Comparison of ENCODE assay signal across 1 cellular context in the genomic region with DNA sequence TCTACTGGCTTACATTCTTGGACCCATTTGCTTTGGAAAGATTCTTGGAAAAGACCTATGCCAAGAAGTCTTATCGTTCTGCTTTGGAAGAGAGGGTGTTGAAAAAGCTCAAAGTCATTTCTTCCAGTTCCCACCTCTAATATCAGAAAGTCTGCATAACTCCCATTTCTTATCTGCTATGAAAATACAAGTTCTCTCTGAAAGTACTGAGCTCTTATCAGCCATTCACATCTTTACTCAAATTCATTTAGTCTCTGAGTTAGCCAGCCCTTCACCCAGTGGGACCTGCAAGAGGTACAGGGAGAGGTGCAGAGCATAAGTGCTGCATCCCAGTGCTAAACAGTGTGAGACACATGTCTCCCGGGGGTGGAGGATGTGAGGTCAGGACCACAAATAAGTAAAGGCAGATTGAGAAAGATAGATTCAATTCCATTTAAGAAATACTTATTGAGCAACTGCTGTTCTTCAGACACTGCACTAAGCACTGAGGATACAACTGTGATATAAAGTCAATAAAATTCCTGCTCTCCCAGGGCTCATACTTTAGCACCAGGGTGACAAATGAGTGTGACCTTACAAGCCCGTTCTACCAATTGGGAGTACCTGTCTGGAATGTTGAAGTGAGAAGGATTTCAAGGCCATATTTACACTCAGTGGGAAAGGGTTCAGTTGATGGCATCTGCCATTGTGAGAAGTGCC.
TF ChIP-seq lines count a peak whose summit lies in the region.

No MANE protein-coding gene starts in this region.

TF ChIP-seq in HepG2, 621 proteins besides CTCF, POLR2A, EP300 and RAD21 (continued from another document and continues in another):
- TF ChIP-seq, protein P1, sequence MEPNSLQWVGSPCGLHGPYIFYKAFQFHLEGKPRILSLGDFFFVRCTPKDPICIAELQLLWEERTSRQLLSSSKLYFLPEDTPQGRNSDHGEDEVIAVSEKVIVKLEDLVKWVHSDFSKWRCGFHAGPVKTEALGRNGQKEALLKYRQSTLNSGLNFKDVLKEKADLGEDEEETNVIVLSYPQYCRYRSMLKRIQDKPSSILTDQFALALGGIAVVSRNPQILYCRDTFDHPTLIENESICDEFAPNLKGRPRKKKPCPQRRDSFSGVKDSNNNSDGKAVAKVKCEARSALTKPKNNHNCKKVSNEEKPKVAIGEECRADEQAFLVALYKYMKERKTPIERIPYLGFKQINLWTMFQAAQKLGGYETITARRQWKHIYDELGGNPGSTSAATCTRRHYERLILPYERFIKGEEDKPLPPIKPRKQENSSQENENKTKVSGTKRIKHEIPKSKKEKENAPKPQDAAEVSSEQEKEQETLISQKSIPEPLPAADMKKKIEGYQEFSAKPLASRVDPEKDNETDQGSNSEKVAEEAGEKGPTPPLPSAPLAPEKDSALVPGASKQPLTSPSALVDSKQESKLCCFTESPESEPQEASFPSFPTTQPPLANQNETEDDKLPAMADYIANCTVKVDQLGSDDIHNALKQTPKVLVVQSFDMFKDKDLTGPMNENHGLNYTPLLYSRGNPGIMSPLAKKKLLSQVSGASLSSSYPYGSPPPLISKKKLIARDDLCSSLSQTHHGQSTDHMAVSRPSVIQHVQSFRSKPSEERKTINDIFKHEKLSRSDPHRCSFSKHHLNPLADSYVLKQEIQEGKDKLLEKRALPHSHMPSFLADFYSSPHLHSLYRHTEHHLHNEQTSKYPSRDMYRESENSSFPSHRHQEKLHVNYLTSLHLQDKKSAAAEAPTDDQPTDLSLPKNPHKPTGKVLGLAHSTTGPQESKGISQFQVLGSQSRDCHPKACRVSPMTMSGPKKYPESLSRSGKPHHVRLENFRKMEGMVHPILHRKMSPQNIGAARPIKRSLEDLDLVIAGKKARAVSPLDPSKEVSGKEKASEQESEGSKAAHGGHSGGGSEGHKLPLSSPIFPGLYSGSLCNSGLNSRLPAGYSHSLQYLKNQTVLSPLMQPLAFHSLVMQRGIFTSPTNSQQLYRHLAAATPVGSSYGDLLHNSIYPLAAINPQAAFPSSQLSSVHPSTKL (CRISPR knock-in tag; IDR thresholded peaks at IDR 0.05): peak; percentile 73
- no peak for TF ChIP-seq ZNF720 (CRISPR knock-in tag; IDR thresholded peaks at IDR 0.05)
- TF ChIP-seq, protein P2, sequence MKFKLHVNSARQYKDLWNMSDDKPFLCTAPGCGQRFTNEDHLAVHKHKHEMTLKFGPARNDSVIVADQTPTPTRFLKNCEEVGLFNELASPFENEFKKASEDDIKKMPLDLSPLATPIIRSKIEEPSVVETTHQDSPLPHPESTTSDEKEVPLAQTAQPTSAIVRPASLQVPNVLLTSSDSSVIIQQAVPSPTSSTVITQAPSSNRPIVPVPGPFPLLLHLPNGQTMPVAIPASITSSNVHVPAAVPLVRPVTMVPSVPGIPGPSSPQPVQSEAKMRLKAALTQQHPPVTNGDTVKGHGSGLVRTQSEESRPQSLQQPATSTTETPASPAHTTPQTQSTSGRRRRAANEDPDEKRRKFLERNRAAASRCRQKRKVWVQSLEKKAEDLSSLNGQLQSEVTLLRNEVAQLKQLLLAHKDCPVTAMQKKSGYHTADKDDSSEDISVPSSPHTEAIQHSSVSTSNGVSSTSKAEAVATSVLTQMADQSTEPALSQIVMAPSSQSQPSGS (CRISPR knock-in tag; IDR thresholded peaks at IDR 0.05): no peak
- no peak for TF ChIP-seq EEA1 (CRISPR knock-in tag; IDR thresholded peaks at IDR 0.05; ENCODE audit: borderline replicate concordance)
- peak; percentile 79 for TF ChIP-seq TEAD3 (CRISPR knock-in tag; optimal IDR thresholded peaks at IDR 0.05; ENCODE audit: borderline replicate concordance)
- TF ChIP-seq, protein P3, sequence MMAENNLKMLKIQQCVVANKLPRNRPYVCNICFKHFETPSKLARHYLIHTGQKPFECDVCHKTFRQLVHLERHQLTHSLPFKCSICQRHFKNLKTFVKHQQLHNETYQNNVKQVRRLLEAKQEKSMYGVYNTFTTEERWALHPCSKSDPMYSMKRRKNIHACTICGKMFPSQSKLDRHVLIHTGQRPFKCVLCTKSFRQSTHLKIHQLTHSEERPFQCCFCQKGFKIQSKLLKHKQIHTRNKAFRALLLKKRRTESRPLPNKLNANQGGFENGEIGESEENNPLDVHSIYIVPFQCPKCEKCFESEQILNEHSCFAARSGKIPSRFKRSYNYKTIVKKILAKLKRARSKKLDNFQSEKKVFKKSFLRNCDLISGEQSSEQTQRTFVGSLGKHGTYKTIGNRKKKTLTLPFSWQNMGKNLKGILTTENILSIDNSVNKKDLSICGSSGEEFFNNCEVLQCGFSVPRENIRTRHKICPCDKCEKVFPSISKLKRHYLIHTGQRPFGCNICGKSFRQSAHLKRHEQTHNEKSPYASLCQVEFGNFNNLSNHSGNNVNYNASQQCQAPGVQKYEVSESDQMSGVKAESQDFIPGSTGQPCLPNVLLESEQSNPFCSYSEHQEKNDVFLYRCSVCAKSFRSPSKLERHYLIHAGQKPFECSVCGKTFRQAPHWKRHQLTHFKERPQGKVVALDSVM (CRISPR knock-in tag; IDR thresholded peaks at IDR 0.05): no peak
- no peak for TF ChIP-seq RFXANK (CRISPR knock-in tag; IDR thresholded peaks at IDR 0.05)
- TF ChIP-seq AHR (CRISPR knock-in tag; IDR thresholded peaks at IDR 0.05): no peak
- TF ChIP-seq, protein P4, sequence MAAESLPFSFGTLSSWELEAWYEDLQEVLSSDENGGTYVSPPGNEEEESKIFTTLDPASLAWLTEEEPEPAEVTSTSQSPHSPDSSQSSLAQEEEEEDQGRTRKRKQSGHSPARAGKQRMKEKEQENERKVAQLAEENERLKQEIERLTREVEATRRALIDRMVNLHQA (CRISPR knock-in tag; IDR thresholded peaks at IDR 0.05): no peak
- TF ChIP-seq, protein P5, sequence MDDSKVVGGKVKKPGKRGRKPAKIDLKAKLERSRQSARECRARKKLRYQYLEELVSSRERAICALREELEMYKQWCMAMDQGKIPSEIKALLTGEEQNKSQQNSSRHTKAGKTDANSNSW (CRISPR knock-in tag; IDR thresholded peaks at IDR 0.05; ENCODE audit: borderline replicate concordance): no peak
- no peak for TF ChIP-seq TBP (CRISPR knock-in tag; IDR thresholded peaks at IDR 0.05)
- peak; percentile 32; the same call in 1 of the 2 replicates for TF ChIP-seq ZBTB20 (CRISPR knock-in tag; IDR thresholded peaks at IDR 0.05; ENCODE audit: borderline replicate concordance, low read depth)
- TF ChIP-seq SOX6 (IDR thresholded peaks at IDR 0.05): no peak
- peak; percentile 29; the same call in 1 of the 2 replicates for TF ChIP-seq SOX6 (CRISPR knock-in tag; IDR thresholded peaks at IDR 0.05)
- no peak for TF ChIP-seq CCDC6 (CRISPR knock-in tag; IDR thresholded peaks at IDR 0.05)
- TF ChIP-seq, protein P6, sequence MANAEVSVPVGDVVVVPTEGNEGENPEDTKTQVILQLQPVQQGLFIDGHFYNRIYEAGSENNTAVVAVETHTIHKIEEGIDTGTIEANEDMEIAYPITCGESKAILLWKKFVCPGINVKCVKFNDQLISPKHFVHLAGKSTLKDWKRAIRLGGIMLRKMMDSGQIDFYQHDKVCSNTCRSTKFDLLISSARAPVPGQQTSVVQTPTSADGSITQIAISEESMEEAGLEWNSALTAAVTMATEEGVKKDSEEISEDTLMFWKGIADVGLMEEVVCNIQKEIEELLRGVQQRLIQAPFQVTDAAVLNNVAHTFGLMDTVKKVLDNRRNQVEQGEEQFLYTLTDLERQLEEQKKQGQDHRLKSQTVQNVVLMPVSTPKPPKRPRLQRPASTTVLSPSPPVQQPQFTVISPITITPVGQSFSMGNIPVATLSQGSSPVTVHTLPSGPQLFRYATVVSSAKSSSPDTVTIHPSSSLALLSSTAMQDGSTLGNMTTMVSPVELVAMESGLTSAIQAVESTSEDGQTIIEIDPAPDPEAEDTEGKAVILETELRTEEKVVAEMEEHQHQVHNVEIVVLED (CRISPR knock-in tag; IDR thresholded peaks at IDR 0.05; ENCODE audit: borderline replicate concordance): no peak
- no peak for TF ChIP-seq FOSL1 (CRISPR knock-in tag; IDR thresholded peaks at IDR 0.05; ENCODE audit: borderline replicate concordance)
- TF ChIP-seq, protein P7, sequence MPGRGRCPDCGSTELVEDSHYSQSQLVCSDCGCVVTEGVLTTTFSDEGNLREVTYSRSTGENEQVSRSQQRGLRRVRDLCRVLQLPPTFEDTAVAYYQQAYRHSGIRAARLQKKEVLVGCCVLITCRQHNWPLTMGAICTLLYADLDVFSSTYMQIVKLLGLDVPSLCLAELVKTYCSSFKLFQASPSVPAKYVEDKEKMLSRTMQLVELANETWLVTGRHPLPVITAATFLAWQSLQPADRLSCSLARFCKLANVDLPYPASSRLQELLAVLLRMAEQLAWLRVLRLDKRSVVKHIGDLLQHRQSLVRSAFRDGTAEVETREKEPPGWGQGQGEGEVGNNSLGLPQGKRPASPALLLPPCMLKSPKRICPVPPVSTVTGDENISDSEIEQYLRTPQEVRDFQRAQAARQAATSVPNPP (CRISPR knock-in tag; IDR thresholded peaks at IDR 0.05): no peak
- TF ChIP-seq, protein P8, sequence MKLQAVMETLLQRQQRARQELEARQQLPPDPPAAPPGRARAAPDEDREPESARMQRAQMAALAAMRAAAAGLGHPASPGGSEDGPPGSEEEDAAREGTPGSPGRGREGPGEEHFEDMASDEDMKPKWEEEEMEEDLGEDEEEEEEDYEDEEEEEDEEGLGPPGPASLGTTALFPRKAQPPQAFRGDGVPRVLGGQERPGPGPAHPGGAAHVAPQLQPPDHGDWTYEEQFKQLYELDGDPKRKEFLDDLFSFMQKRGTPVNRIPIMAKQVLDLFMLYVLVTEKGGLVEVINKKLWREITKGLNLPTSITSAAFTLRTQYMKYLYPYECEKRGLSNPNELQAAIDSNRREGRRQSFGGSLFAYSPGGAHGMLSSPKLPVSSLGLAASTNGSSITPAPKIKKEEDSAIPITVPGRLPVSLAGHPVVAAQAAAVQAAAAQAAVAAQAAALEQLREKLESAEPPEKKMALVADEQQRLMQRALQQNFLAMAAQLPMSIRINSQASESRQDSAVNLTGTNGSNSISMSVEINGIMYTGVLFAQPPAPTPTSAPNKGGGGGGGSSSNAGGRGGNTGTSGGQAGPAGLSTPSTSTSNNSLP (IDR thresholded peaks at IDR 0.05; ENCODE audit: low read depth, low read length): peak; percentile 74
- no peak for TF ChIP-seq GZF1 (CRISPR knock-in tag; IDR thresholded peaks at IDR 0.05)
- TF ChIP-seq GTF3A (CRISPR knock-in tag; conservative IDR thresholded peaks at IDR 0.05): no peak
- peak; percentile 24; the same call in 1 of the 2 replicates for TF ChIP-seq GATAD2A (CRISPR knock-in tag; IDR thresholded peaks at IDR 0.05)
- TF ChIP-seq ZSCAN31 (CRISPR knock-in tag; IDR thresholded peaks at IDR 0.05; ENCODE audit: low read depth): no peak
- TF ChIP-seq ATAD3A (CRISPR knock-in tag; IDR thresholded peaks at IDR 0.05): no peak
- peak; percentile 9; the same call in 1 of the 2 replicates for TF ChIP-seq TAF1 (CRISPR knock-in tag; IDR thresholded peaks at IDR 0.05)
- no peak for TF ChIP-seq SRSF9 (IDR thresholded peaks at IDR 0.05; ENCODE audit: borderline replicate concordance, insufficient read depth, low read depth, low read length, poor library complexity, severe bottlenecking)
- TF ChIP-seq BCL6 (CRISPR knock-in tag; IDR thresholded peaks at IDR 0.05): peak; percentile 55; the same call in 1 of the 2 replicates
- no peak for TF ChIP-seq ATF1 (CRISPR knock-in tag; IDR thresholded peaks at IDR 0.05)
- no peak for TF ChIP-seq ZNF878 (CRISPR knock-in tag; IDR thresholded peaks at IDR 0.05)
- TF ChIP-seq AGO1 (IDR thresholded peaks at IDR 0.05; ENCODE audit: low read depth, low read length, poor library complexity, severe bottlenecking): no peak
- TF ChIP-seq NFIC (IDR thresholded peaks at IDR 0.05; ENCODE audit: low read length): no peak
- TF ChIP-seq SOX13 (IDR thresholded peaks at IDR 0.05): no peak
- TF ChIP-seq SOX13 (CRISPR knock-in tag; conservative IDR thresholded peaks at IDR 0.05 in 1 of 2, IDR thresholded peaks at IDR 0.05 in 1 of 2): peak in 1 of 2 experiments; percentile 51; a peak in 2 of 4 replicates
- no peak for TF ChIP-seq SAFB2 (CRISPR knock-in tag; IDR thresholded peaks at IDR 0.05; ENCODE audit: borderline replicate concordance, low read depth)
- peak; percentile 69 for TF ChIP-seq RARA (CRISPR knock-in tag; IDR thresholded peaks at IDR 0.05)
- no peak for TF ChIP-seq PAF1 (CRISPR knock-in tag; IDR thresholded peaks at IDR 0.05)
- TF ChIP-seq ZC3H4 (CRISPR knock-in tag; IDR thresholded peaks at IDR 0.05; ENCODE audit: borderline replicate concordance): no peak
- no peak for TF ChIP-seq SRSF4 (IDR thresholded peaks at IDR 0.05; ENCODE audit: low read depth, low read length, poor library complexity, severe bottlenecking)
- TF ChIP-seq BHLHE40 (IDR thresholded peaks at IDR 0.05; ENCODE audit: low read length): no peak
- no peak for TF ChIP-seq CHCHD3 (CRISPR knock-in tag; IDR thresholded peaks at IDR 0.05)
- TF ChIP-seq, protein P9, sequence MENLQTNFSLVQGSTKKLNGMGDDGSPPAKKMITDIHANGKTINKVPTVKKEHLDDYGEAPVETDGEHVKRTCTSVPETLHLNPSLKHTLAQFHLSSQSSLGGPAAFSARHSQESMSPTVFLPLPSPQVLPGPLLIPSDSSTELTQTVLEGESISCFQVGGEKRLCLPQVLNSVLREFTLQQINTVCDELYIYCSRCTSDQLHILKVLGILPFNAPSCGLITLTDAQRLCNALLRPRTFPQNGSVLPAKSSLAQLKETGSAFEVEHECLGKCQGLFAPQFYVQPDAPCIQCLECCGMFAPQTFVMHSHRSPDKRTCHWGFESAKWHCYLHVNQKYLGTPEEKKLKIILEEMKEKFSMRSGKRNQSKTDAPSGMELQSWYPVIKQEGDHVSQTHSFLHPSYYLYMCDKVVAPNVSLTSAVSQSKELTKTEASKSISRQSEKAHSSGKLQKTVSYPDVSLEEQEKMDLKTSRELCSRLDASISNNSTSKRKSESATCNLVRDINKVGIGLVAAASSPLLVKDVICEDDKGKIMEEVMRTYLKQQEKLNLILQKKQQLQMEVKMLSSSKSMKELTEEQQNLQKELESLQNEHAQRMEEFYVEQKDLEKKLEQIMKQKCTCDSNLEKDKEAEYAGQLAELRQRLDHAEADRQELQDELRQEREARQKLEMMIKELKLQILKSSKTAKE (CRISPR knock-in tag; IDR thresholded peaks at IDR 0.05; ENCODE audit: borderline replicate concordance): 0 out of 2 replicates have a peak, but pooled peaks have one; percentile 16
- no peak for TF ChIP-seq IKZF4 (CRISPR knock-in tag; IDR thresholded peaks at IDR 0.05; ENCODE audit: borderline replicate concordance, low read depth, not compliant biosample characterization)
- 0 out of 2 replicates have a peak, but pooled peaks have one; percentile 4 for TF ChIP-seq KMT2A (CRISPR knock-in tag; IDR thresholded peaks at IDR 0.05)
- TF ChIP-seq, protein P10, sequence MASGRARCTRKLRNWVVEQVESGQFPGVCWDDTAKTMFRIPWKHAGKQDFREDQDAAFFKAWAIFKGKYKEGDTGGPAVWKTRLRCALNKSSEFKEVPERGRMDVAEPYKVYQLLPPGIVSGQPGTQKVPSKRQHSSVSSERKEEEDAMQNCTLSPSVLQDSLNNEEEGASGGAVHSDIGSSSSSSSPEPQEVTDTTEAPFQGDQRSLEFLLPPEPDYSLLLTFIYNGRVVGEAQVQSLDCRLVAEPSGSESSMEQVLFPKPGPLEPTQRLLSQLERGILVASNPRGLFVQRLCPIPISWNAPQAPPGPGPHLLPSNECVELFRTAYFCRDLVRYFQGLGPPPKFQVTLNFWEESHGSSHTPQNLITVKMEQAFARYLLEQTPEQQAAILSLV (CRISPR knock-in tag; IDR thresholded peaks at IDR 0.05; ENCODE audit: borderline replicate concordance): no peak
- no peak for TF ChIP-seq ZNF33A (CRISPR knock-in tag; IDR thresholded peaks at IDR 0.05; ENCODE audit: borderline replicate concordance)
- TF ChIP-seq ZNF652 (CRISPR knock-in tag; IDR thresholded peaks at IDR 0.05; ENCODE audit: borderline replicate concordance, low read depth): no peak
- TF ChIP-seq ZFP82 (CRISPR knock-in tag; IDR thresholded peaks at IDR 0.05; ENCODE audit: borderline replicate concordance): 0 out of 2 replicates have a peak, but pooled peaks have one; percentile 33
